14 cellular contexts compared by ENCODE assay signal in genomic region chr6:57315851-57316250, GRCh38. TPM values are rescaled to one million over a fixed set of nuclear protein-coding genes. Genes with fewer than 3 reads are reported as not detected.
A peak's percentile ranks its signal among the peaks of the same experiment; 100 is the strongest.
DNase-seq lines count a peak whose midpoint lies in the region; ATAC-seq and TF ChIP-seq lines count a peak whose summit lies in the region.
"Had no signal": no experiment of that assay in that cellular context is flagged by ENCODE, and none has a peak within 500 bp of the region (broad histone marks: within the 10 kb centered on the region; RNA-seq: fewer than 3 reads in every experiment).

No MANE protein-coding gene starts in this region.

- ATAC-seq in Panc1 (no peak), gastroesophageal sphincter (no peak)

- no peak overlapping the region for H3K27ac Mint-ChIP-seq in activated T-helper 2 cell treated with anti-CD3 and anti-CD28 coated beads, Interferon-gamma antibody, Interleukin-2, Interleukin-4, amounts not matched to agents 10 μg/mL and 5 μg/mL and 100 μg/mL, durations not matched to agents 14 hours and 24 hours and 36 hours

- WGBS in GM23248 (ENCODE audit: low coverage in 1 of 2, low lambda C conversion rate in 2 of 2, missing lambda C conversion rate in 2 of 2), 2 experiments, result 65 to 69% methylated on average over 9 of the region's 9 CpGs
- 56 to 61% methylated on average over 9 of the region's 9 CpGs for WGBS in gastroesophageal sphincter (ENCODE audit: low coverage in 1 of 2), 2 donors

- no peak for TF ChIP-seq POLR2A in gastroesophageal sphincter (IDR thresholded peaks at IDR 0.05)

- POLR2A ChIA-PET in Panc1 (lab: Charles Lee), result no interaction called here

- H3K27ac ChIP-seq in GM23248 (peak overlapping the region; percentile 25), Panc1 (ENCODE audit: low read length) (peak overlapping the region; percentile 94), gastroesophageal sphincter (peak overlapping the region in 3 of 4 donors; percentile 18 to 83 (median 75)), WERI-Rb-1 (no peak overlapping the region)

- H3K4me2 ChIP-seq in GM23248 (ENCODE audit: unreplicated experiment) (peak overlapping the region; percentile 98), skeletal muscle satellite cell (ENCODE audit: low read length) (no peak overlapping the region)

- H3K9ac ChIP-seq in GM23248 (peak overlapping the region; percentile 77; the same call in 1 of the 2 replicates), skeletal muscle satellite cell (ENCODE audit: low read depth, low read length) (peak overlapping the region; percentile 94)

- no TSS peak for BruUV-seq in Panc1 (replicated peaks; lab: Mats Ljungman, UMichigan)

- DNase-seq in GM23248 (no peak), Panc1 (ENCODE audit: low read depth, low spot score) (no peak), DMS114 treated with DMSO at 0.1 percent for 48 hours (lab: John Stamatoyannopoulos, UW; ENCODE audit: unreplicated experiment) (no peak), LoVo (ENCODE audit: low spot score) (no peak), WERI-Rb-1 (no peak)
- DNase-seq in activated T-helper 2 cell treated with anti-CD3 and anti-CD28 coated beads, Interferon-gamma antibody, Interleukin-2, Interleukin-4, amounts not matched to agents 10 μg/mL and 5 μg/mL and 100 μg/mL, durations not matched to agents 14 hours and 24 hours and 36 hours (ENCODE audit: low spot score), result no peak

- H4K20me1 ChIP-seq in GM23248 (ENCODE audit: insufficient read depth), result no peaks in the 10 kb centered on the region

- peaks cover 41% of the 10 kb centered on the region for H3K79me2 ChIP-seq in GM23248 (ENCODE audit: insufficient read depth)

- H3K36me3 Mint-ChIP-seq in activated T-helper 2 cell treated with anti-CD3 and anti-CD28 coated beads, Interferon-gamma antibody, Interleukin-2, Interleukin-4, amounts not matched to agents 10 μg/mL and 5 μg/mL and 100 μg/mL, durations not matched to agents 14 hours and 24 hours and 36 hours (ENCODE audit: low read depth), result peaks cover 25% of the 10 kb centered on the region

- H3K4me3 ChIP-seq in GM23248 (no peak overlapping the region), Panc1 (ENCODE audit: low read depth in 2 of 2, low read length in 2 of 2) (peak overlapping the region; percentile 77 to 91; a peak in 3 of 4 replicates), gastroesophageal sphincter (no peak overlapping the region), skeletal muscle satellite cell (ENCODE audit: low read length) (no peak overlapping the region), WERI-Rb-1 (ENCODE audit: low read depth, low read length) (no peak overlapping the region)

- no peak for TF ChIP-seq CTCF in Panc1 (IDR thresholded peaks at IDR 0.05)
- TF ChIP-seq CTCF in gastroesophageal sphincter (IDR thresholded peaks at IDR 0.05), result no peak
- TF ChIP-seq CTCF in WERI-Rb-1 (IDR thresholded peaks at IDR 0.05; ENCODE audit: low read depth, low read length), result no peak

- CTCF ChIA-PET in Panc1 (lab: Charles Lee), result interaction anchor here (0.6 to 1.8 kb wide), 2 partner anchors 126 to 360 kb away, joined by 6 read pairs; partner anchors contain the start of gene BEND6

- H3K4me1 Mint-ChIP-seq in activated T-helper 2 cell treated with anti-CD3 and anti-CD28 coated beads, Interferon-gamma antibody, Interleukin-2, Interleukin-4, amounts not matched to agents 10 μg/mL and 5 μg/mL and 100 μg/mL, durations not matched to agents 14 hours and 24 hours and 36 hours (ENCODE audit: low read depth), result peaks cover 18% of the 10 kb centered on the region

- H3K27me3 ChIP-seq in GM23248 (replicated peaks; ENCODE audit: insufficient read depth), result no peaks in the 10 kb centered on the region
- H3K27me3 ChIP-seq in Panc1 (ENCODE audit: control insufficient read depth, insufficient read depth, low read length), result no peaks in the 10 kb centered on the region
- no peaks in the 10 kb centered on the region for H3K27me3 ChIP-seq in gastroesophageal sphincter
- no peaks in the 10 kb centered on the region for H3K27me3 ChIP-seq in skeletal muscle satellite cell (ENCODE audit: control insufficient read depth, insufficient read depth, low read length)
- no peaks in the 10 kb centered on the region for H3K27me3 ChIP-seq in WERI-Rb-1 (ENCODE audit: insufficient read depth, low read depth, severe bottlenecking)
- H3K27me3 ChIP-seq: Peyer's patch, right atrium auricular region, tibial nerve had no signal

- no peak overlapping the region for H3K4me3 Mint-ChIP-seq in activated T-helper 2 cell treated with anti-CD3 and anti-CD28 coated beads, Interferon-gamma antibody, Interleukin-2, Interleukin-4, amounts not matched to agents 10 μg/mL and 5 μg/mL and 100 μg/mL, durations not matched to agents 14 hours and 24 hours and 36 hours (ENCODE audit: low read depth)

- peaks cover 44% of the 10 kb centered on the region for H3F3A ChIP-seq in GM23248 (ENCODE audit: insufficient read depth)

- no peak for TF ChIP-seq EP300 in gastroesophageal sphincter (IDR thresholded peaks at IDR 0.05)

- in situ Hi-C loops in GM23248 (cut with MboI), result loop anchor here (5.0 to 25.0 kb wide), 3 partner anchors 139 to 679 kb away; partner anchors contain the start of gene DST
- in situ Hi-C loops in Panc1 (cut with HindIII; ENCODE audit: low pct_unique_long_range_greater_than_20kb, low sequenced_read_pairs), result no loop called here

- H3K4me1 ChIP-seq in GM23248 (ENCODE audit: insufficient read depth) (peaks cover 62% of the 10 kb centered on the region), Panc1 (ENCODE audit: control insufficient read depth, insufficient read depth, low read length) (peaks cover 47% of the 10 kb centered on the region), gastroesophageal sphincter (peaks cover 3 to 41% (median 4%) of the 10 kb centered on the region in 3 donors), skeletal muscle satellite cell (ENCODE audit: control insufficient read depth, insufficient read depth, low read length) (peaks cover 50% of the 10 kb centered on the region)

- peak overlapping the region; percentile 86; the same call in 1 of the 2 replicates for H2AFZ ChIP-seq in GM23248

- H3K9me3 ChIP-seq in GM23248 (ENCODE audit: low read depth), result no peaks in the 10 kb centered on the region
- H3K9me3 ChIP-seq in Panc1 (ENCODE audit: control insufficient read depth, insufficient read depth, low read depth, low read length), result no peaks in the 10 kb centered on the region
- H3K9me3 ChIP-seq in gastroesophageal sphincter, result no peaks in the 10 kb centered on the region
- no peaks in the 10 kb centered on the region for H3K9me3 ChIP-seq in skeletal muscle satellite cell (replicated peaks; ENCODE audit: low read length)
- H3K9me3 ChIP-seq in WERI-Rb-1 (ENCODE audit: severe bottlenecking), result no peaks in the 10 kb centered on the region
- H3K9me3 ChIP-seq: Peyer's patch, right atrium auricular region, tibial nerve had no signal

- peaks cover 12% of the 10 kb centered on the region for H3K27me3 Mint-ChIP-seq in activated T-helper 2 cell treated with anti-CD3 and anti-CD28 coated beads, Interferon-gamma antibody, Interleukin-2, Interleukin-4, amounts not matched to agents 10 μg/mL and 5 μg/mL and 100 μg/mL, durations not matched to agents 14 hours and 24 hours and 36 hours (ENCODE audit: low read depth)
- H3K27me3 Mint-ChIP-seq: stimulated activated naive CD8-positive, alpha-beta T cell treated with anti-CD3 and anti-CD28 coated beads, Interleukin-15, Interleukin-2, amounts not matched to agents 100 ng/mL and 50 ng/mL, for 24 hours had no signal

- no peaks in the 10 kb centered on the region for H3K9me3 Mint-ChIP-seq in activated T-helper 2 cell treated with anti-CD3 and anti-CD28 coated beads, Interferon-gamma antibody, Interleukin-2, Interleukin-4, amounts not matched to agents 10 μg/mL and 5 μg/mL and 100 μg/mL, durations not matched to agents 14 hours and 24 hours and 36 hours
- H3K9me3 Mint-ChIP-seq: activated naive CD4-positive, alpha-beta T cell treated with anti-CD3 and anti-CD28 coated beads for 36 hours; CD4-positive, alpha-beta memory T cell; stimulated activated naive CD8-positive, alpha-beta T cell treated with anti-CD3 and anti-CD28 coated beads, Interleukin-15, Interleukin-2, amounts not matched to agents 100 ng/mL and 50 ng/mL, for 24 hours had no signal

- intact Hi-C loops in Panc1 (cut with micrococcal nuclease; ENCODE audit: unreplicated experiment), result loop anchor here (1.0 to 5.0 kb wide), 4 partner anchors 48 to 413 kb away; partner anchors contain the start of gene BEND6
- intact Hi-C loops in activated T-helper 2 cell treated with anti-CD3 and anti-CD28 coated beads, Interferon-gamma antibody, Interleukin-2, Interleukin-4, amounts not matched to agents 10 μg/mL and 5 μg/mL and 100 μg/mL, durations not matched to agents 14 hours and 24 hours and 36 hours (cut with micrococcal nuclease), result loop anchor here (1.0 to 5.0 kb wide), 9 partner anchors 48 to 412 kb away; partner anchors contain the start of genes BEND6 and RAB23

- H3K9me2 ChIP-seq in GM23248 (ENCODE audit: insufficient read depth), result no peaks in the 10 kb centered on the region

- H3K36me3 ChIP-seq in GM23248 (ENCODE audit: low read depth) (peaks cover 9% of the 10 kb centered on the region; the same call in 1 of the 2 replicates), Panc1 (ENCODE audit: control insufficient read depth, insufficient read depth, low read length) (peaks cover 14% of the 10 kb centered on the region), gastroesophageal sphincter (peaks cover 0 to 12% of the 10 kb centered on the region in 2 donors), skeletal muscle satellite cell (ENCODE audit: insufficient read depth, low read length) (peaks cover 18% of the 10 kb centered on the region), WERI-Rb-1 (peaks cover 26% of the 10 kb centered on the region)
- H3K36me3 ChIP-seq: right atrium auricular region had no signal

RNA-seq across cellular contexts. Expression of gene PRIM2, which starts 1.6 kb away (rescaled TPM):
- 51.2 and 61.3 TPM in 2 replicates for total RNA-seq in GM23248 (2014; rRNA removed; shearing (Covaris generic))
- 27.9 and 30.6 TPM in 2 replicates for polyA plus RNA-seq in GM23248 (2016; fragmentation: Nextera tagmentation; extraction: Ambion mirVana)
- 30.7 TPM for total RNA-seq in Panc1 (2021; ENCODE audit: unreplicated experiment)
- 8.0 TPM for polyA plus RNA-seq in Panc1 (2012; ENCODE audit: insufficient read length)
- 10 to 100 TPM in 1 of 4 donors, 1 to 10 TPM in 3; 8.1 to 11.2 (median 9.0) TPM for total RNA-seq in gastroesophageal sphincter
- 46.1 and 51.3 TPM in 2 replicates for total RNA-seq in skeletal muscle satellite cell (2012; rRNA removed)
- 36.9 and 37.9 TPM in 2 replicates for total RNA-seq in activated T-helper 2 cell treated with anti-CD3 and anti-CD28 coated beads, Interferon-gamma antibody, Interleukin-2, Interleukin-4, amounts not matched to agents 10 μg/mL and 5 μg/mL and 100 μg/mL, durations not matched to agents 14 hours and 24 hours and 36 hours

Comparison
In these comparisons a context has a peak if more than half of its experiments do, and no peak if none do; other contexts are left out.
1. H3K4me3 ChIP-seq: peak in Panc1 (2 of 2); none in GM23248 (single experiment), gastroesophageal sphincter (0 of 2), skeletal muscle satellite cell (single experiment) and WERI-Rb-1 (single experiment).